ENCODE assay signal across 8 cellular contexts in genomic region chr17:7914771-7915610, GRCh38. TPM values are rescaled to one million over a fixed set of nuclear protein-coding genes. Genes with fewer than 3 reads are reported as not detected.
A peak's percentile ranks its signal among the peaks of the same experiment; 100 is the strongest.
DNase-seq lines count a peak whose midpoint lies in the region; ATAC-seq and TF ChIP-seq lines count a peak whose summit lies in the region.

No MANE protein-coding gene starts in this region.

- peak overlapping the region; percentile 93 for H2BK5ac ChIP-seq in neuronal stem cell (ENCODE audit: low read length)

- H3K23ac ChIP-seq in neuronal stem cell (ENCODE audit: low read depth, low read length, poor library complexity): peak overlapping the region; percentile 95

- TF ChIP-seq CTCF in CD14-positive monocyte (IDR thresholded peaks at IDR 0.05) (no peak), esophagus muscularis mucosa (IDR thresholded peaks at IDR 0.05) (no peak)

- DNase-seq in CD14-positive monocyte (ENCODE audit: low spot score) (peak; percentile 59), H4 (ENCODE audit: low spot score) (peak; percentile 9), SK-N-MC (ENCODE audit: low read depth, low spot score) (no peak), esophagus muscularis mucosa (ENCODE audit: extremely low spot score) (no peak), neuronal stem cell (ENCODE audit: low spot score) (no peak), SKM-1 (lab: John Stamatoyannopoulos, UW; ENCODE audit: unreplicated experiment) (no peak)
- no peak for DNase-seq in stimulated activated CD4-positive, alpha-beta T cell treated with anti-CD3 and anti-CD28 coated beads, Interleukin-2, amount 100 ng/mL, for 48 hours

- peak overlapping the region; percentile 85 for H2AK5ac ChIP-seq in neuronal stem cell (ENCODE audit: low read depth, low read length)

- H3K4ac ChIP-seq in neuronal stem cell (ENCODE audit: low read length): no peak overlapping the region

- H3K27ac ChIP-seq in SK-N-MC: peak overlapping the region; percentile 54; the same call in 1 of the 2 replicates
- peak overlapping the region; percentile 92 to 95 (median 95) for H3K27ac ChIP-seq in esophagus muscularis mucosa (replicated peaks in 1 of 4)
- H3K27ac ChIP-seq in neuronal stem cell (replicated peaks; ENCODE audit: low read length): peak overlapping the region; percentile 92

- H3K18ac ChIP-seq in neuronal stem cell (ENCODE audit: low read length): peak overlapping the region; percentile 93

- H3K4me3 ChIP-seq in SK-N-MC: peak overlapping the region; percentile 74
- H3K4me3 ChIP-seq in esophagus muscularis mucosa: peak overlapping the region; percentile 62 to 84 (median 66)
- H3K4me3 ChIP-seq in neuronal stem cell (ENCODE audit: low read length in 2 of 2): peak overlapping the region; percentile 87 to 88

- H3K9me3 ChIP-seq in SK-N-MC (ENCODE audit: low read depth, low read length) (no peaks in the 10 kb centered on the region), esophagus muscularis mucosa (no peaks in the 10 kb centered on the region), neuronal stem cell (replicated peaks in 1 of 2; ENCODE audit: control insufficient read depth in 2 of 2, insufficient read depth in 1 of 2, low read depth in 1 of 2, low read length in 2 of 2) (peaks cover 0 to 7% of the 10 kb centered on the region in 2 donors)

- no peak for TF ChIP-seq EP300 in esophagus muscularis mucosa (IDR thresholded peaks at IDR 0.05)

- intact Hi-C loops in CD14-positive monocyte (cut with micrococcal nuclease): loop anchor here (2.0 to 5.0 kb wide), 2 partner anchors 122 to 142 kb away; partner anchors contain the start of gene ALOX15B (in 1 of the 2)
- intact Hi-C loops in esophagus muscularis mucosa (cut with DNase I): loop anchor here (5.0 kb wide), 1 partner anchor 142 kb away; no protein-coding TSS in a partner anchor

- no peak overlapping the region for H3K14ac ChIP-seq in neuronal stem cell (ENCODE audit: low read length)

- H3K4me3 Mint-ChIP-seq in CD14-positive monocyte: peak overlapping the region; percentile 86 to 89

- WGBS in esophagus muscularis mucosa: 12% methylated on average over 19 of the region's 20 CpGs
- no CpG with 5 or more reads among the region's 20 CpGs for WGBS in neuronal stem cell (ENCODE audit: extremely low coverage in 2 of 2, insufficient read length in 2 of 2, insufficient replicate concordance in 1 of 2), 2 donors

- H3K27me3 ChIP-seq in esophagus muscularis mucosa: no peaks in the 10 kb centered on the region
- peaks cover 0 to 11% (median 0%) of the 10 kb centered on the region in 3 experiments for H3K27me3 ChIP-seq in neuronal stem cell (ENCODE audit: control insufficient read depth in 3 of 3, insufficient read depth in 3 of 3, low read depth in 1 of 3, low read length in 3 of 3)

- H3K79me1 ChIP-seq in neuronal stem cell (ENCODE audit: low read depth, low read length): no peaks in the 10 kb centered on the region

- no peak overlapping the region for H4K91ac ChIP-seq in neuronal stem cell (ENCODE audit: low read depth, low read length, poor library complexity)

- H3K27me3 Mint-ChIP-seq in CD14-positive monocyte (ENCODE audit: low read depth in 3 of 3): peaks cover 0 to 3% (median 1%) of the 10 kb centered on the region in 3 donors

- no peak for ATAC-seq in HG02610 (IDR thresholded peaks at IDR 0.05; ENCODE audit: unreplicated experiment)

- H4K8ac ChIP-seq in neuronal stem cell (ENCODE audit: low read depth, low read length): no peak overlapping the region

- H3K4me2 ChIP-seq in neuronal stem cell (ENCODE audit: insufficient read depth, low read length, poor library complexity, severe bottlenecking): peak overlapping the region; percentile 96

- H3K9ac ChIP-seq in SK-N-MC (ENCODE audit: insufficient read length) (peak overlapping the region; percentile 6), neuronal stem cell (ENCODE audit: low read depth, low read length, poor library complexity) (peak overlapping the region; percentile 95)

- H2BK120ac ChIP-seq in neuronal stem cell (ENCODE audit: low read depth, low read length): no peak overlapping the region

- H2BK12ac ChIP-seq in neuronal stem cell (ENCODE audit: low read length): no peak overlapping the region

- H2BK15ac ChIP-seq in neuronal stem cell (ENCODE audit: low read length): no peak overlapping the region

- H3K36me3 Mint-ChIP-seq in CD14-positive monocyte: peaks cover 20 to 22% of the 10 kb centered on the region in 2 donors

- peaks cover 36% of the 10 kb centered on the region for H3K4me1 Mint-ChIP-seq in CD14-positive monocyte

- H3K36me3 ChIP-seq in SK-N-MC (ENCODE audit: insufficient read depth, low read length) (peaks cover 26% of the 10 kb centered on the region), esophagus muscularis mucosa (peaks cover 1 to 24% (median 19%) of the 10 kb centered on the region in 4 donors), neuronal stem cell (replicated peaks in 1 of 2; ENCODE audit: control insufficient read depth in 2 of 2, insufficient read depth in 2 of 2, low read length in 2 of 2) (peaks cover 2 to 27% of the 10 kb centered on the region in 2 donors)

- peak overlapping the region; percentile 83 to 96 (median 94) for H3K27ac Mint-ChIP-seq in CD14-positive monocyte

- H2AFZ ChIP-seq in neuronal stem cell (ENCODE audit: low read length): peak overlapping the region; percentile 99

- TF ChIP-seq POLR2A in esophagus muscularis mucosa (IDR thresholded peaks at IDR 0.05; ENCODE audit: low read depth): no peak

- H3K9me3 Mint-ChIP-seq in CD14-positive monocyte: no peaks in the 10 kb centered on the region

- peaks cover 24 to 29% (median 27%) of the 10 kb centered on the region in 4 donors for H3K4me1 ChIP-seq in esophagus muscularis mucosa
- H3K4me1 ChIP-seq in neuronal stem cell (ENCODE audit: control insufficient read depth in 2 of 2, insufficient read depth in 1 of 2, low read depth in 1 of 2, low read length in 2 of 2): peaks cover 7 to 12% of the 10 kb centered on the region in 2 donors

RNA-seq across cellular contexts. Expression of gene RNF227, which starts 1.1 kb away (rescaled TPM):
- 1 to 10 TPM in 1 of 2 donors, under 1 TPM in 1; 0.59 to 1.3 TPM for polyA plus RNA-seq in CD14-positive monocyte
- 1.1 and 3.6 TPM in 2 replicates for total RNA-seq in H4 (2014; rRNA removed; shearing (Covaris generic))
- 10 to 100 TPM in 1 of 4 donors, 1 to 10 TPM in 3; 2.1 to 29.2 (median 5.7) TPM for total RNA-seq in esophagus muscularis mucosa
- polyA plus RNA-seq in neuronal stem cell (2013, experiment 1 of 2): 2.8 TPM
- polyA plus RNA-seq in neuronal stem cell (2013, experiment 2 of 2): 3.0 TPM

RNA-seq across cellular contexts. Expression of gene KCNAB3, which starts 14.7 kb away (rescaled TPM):
- not detected for polyA plus RNA-seq in CD14-positive monocyte
- 0.21 TPM in 1 of 2 replicates, not detected in the other for total RNA-seq in H4 (2014; rRNA removed; shearing (Covaris generic))
- 1 to 10 TPM in 1 of 4 donors, under 1 TPM in 3; 0.23 to 1.2 (median 0.41) TPM for total RNA-seq in esophagus muscularis mucosa
- polyA plus RNA-seq in neuronal stem cell (2013, experiment 1 of 2): 14.9 TPM
- 15.4 TPM for polyA plus RNA-seq in neuronal stem cell (2013, experiment 2 of 2)

RNA-seq across cellular contexts. Expression of gene TRAPPC1, which starts 16.8 kb away (rescaled TPM):
- 100 to 1,000 TPM; 172 to 224 TPM for polyA plus RNA-seq in CD14-positive monocyte
- 22.8 and 33.4 TPM in 2 replicates for total RNA-seq in H4 (2014; rRNA removed; shearing (Covaris generic))
- total RNA-seq in esophagus muscularis mucosa: 10 to 100 TPM; 36.3 to 68.8 (median 43.1) TPM
- polyA plus RNA-seq in neuronal stem cell (2013, experiment 1 of 2): 160 TPM
- 156 TPM for polyA plus RNA-seq in neuronal stem cell (2013, experiment 2 of 2)

RNA-seq across cellular contexts. Expression of gene CNTROB, which starts 17.0 kb away (rescaled TPM):
- 1 to 10 TPM; 4.7 to 6.5 TPM for polyA plus RNA-seq in CD14-positive monocyte
- 6.2 and 9.1 TPM in 2 replicates for total RNA-seq in H4 (2014; rRNA removed; shearing (Covaris generic))
- 10 to 100 TPM; 14.4 to 20.0 (median 16.9) TPM for total RNA-seq in esophagus muscularis mucosa
- polyA plus RNA-seq in neuronal stem cell (2013, experiment 1 of 2): 43.2 TPM
- 42.1 TPM for polyA plus RNA-seq in neuronal stem cell (2013, experiment 2 of 2)

RNA-seq across cellular contexts. Expression of gene CHD3, which starts 26.4 kb away (rescaled TPM):
- polyA plus RNA-seq in CD14-positive monocyte: under 1 TPM; 0.55 to 0.91 TPM
- total RNA-seq in H4 (2014; rRNA removed; shearing (Covaris generic)): 26.5 and 35.0 TPM in 2 replicates
- 100 to 1,000 TPM in 3 of 4 donors, 10 to 100 TPM in 1; 82.7 to 139 (median 111) TPM for total RNA-seq in esophagus muscularis mucosa
- polyA plus RNA-seq in neuronal stem cell (2013, experiment 1 of 2): 17.8 TPM
- polyA plus RNA-seq in neuronal stem cell (2013, experiment 2 of 2): 15.7 TPM

Comparison
In these comparisons a context has a peak if more than half of its experiments do, and no peak if none do; other contexts are left out.
1. DNase-seq: peak in CD14-positive monocyte (single experiment) and H4 (single experiment); none in SK-N-MC (single experiment), esophagus muscularis mucosa (single experiment), neuronal stem cell (single experiment), stimulated activated CD4-positive, alpha-beta T cell treated with anti-CD3 and anti-CD28 coated beads, Interleukin-2, amount 100 ng/mL, for 48 hours (0 of 2) and SKM-1 (single experiment).
2. Peak in every context shown above with its lines, with median percentiles within 50 percentile points of each other: H3K27ac ChIP-seq and H3K4me3 ChIP-seq.